8 cellular contexts compared by ENCODE assay signal in genomic region chr22:37675930-37676571, GRCh38. TPM values are rescaled to one million over a fixed set of nuclear protein-coding genes. Genes with fewer than 3 reads are reported as not detected.
DNase-seq lines count a peak whose midpoint lies in the region; ATAC-seq and TF ChIP-seq lines count a peak whose summit lies in the region.

No MANE protein-coding gene starts in this region.

- H3K4me2 ChIP-seq in GM23338: peak overlapping the region; percentile 86

- H3F3A ChIP-seq in GM23338 (replicated peaks; ENCODE audit: low read depth): peaks cover 19% of the 10 kb centered on the region; the same call in 1 of the 2 replicates

- H3K27ac Mint-ChIP-seq in GM23338 (no peak overlapping the region), T-helper 17 cell (peak overlapping the region; percentile 95), natural killer cell (peak overlapping the region; percentile 94 to 97)

- no peak overlapping the region for H3K27ac ChIP-seq in GM23338 (ENCODE audit: low read depth)

- H3K36me3 Mint-ChIP-seq in GM23338 (ENCODE audit: low read depth) (no peaks in the 10 kb centered on the region), T-helper 17 cell (ENCODE audit: low read depth) (peaks cover 2% of the 10 kb centered on the region), natural killer cell (no peaks in the 10 kb centered on the region)

- DNase-seq in GM23338 (ENCODE audit: low spot score) (peak; percentile 26), T-helper 17 cell (no peak), epithelial cell of esophagus (ENCODE audit: low read depth) (peak; percentile 20), natural killer cell (no peak), GM20000 (ENCODE audit: low spot score) (no peak), D341Med (ENCODE audit: low spot score) (no peak), LoVo (ENCODE audit: low spot score) (no peak)
- no peak for DNase-seq in stimulated activated CD4-positive, alpha-beta T cell treated with anti-CD3 and anti-CD28 coated beads, Interleukin-4, amount 100 ng/mL, for 24 hours

- no peaks in the 10 kb centered on the region for H3K9me2 ChIP-seq in GM23338 (ENCODE audit: insufficient read depth)

- H3K36me3 ChIP-seq in GM23338 (ENCODE audit: insufficient read depth): no peaks in the 10 kb centered on the region

- H3K4me3 Mint-ChIP-seq in GM23338 (peak overlapping the region; percentile 79; the same call in 2 of the 3 replicates), T-helper 17 cell (peak overlapping the region; percentile 97), natural killer cell (peak overlapping the region; percentile 93)

- H3K79me2 ChIP-seq in GM23338 (replicated peaks; ENCODE audit: insufficient read depth): no peaks in the 10 kb centered on the region

- no peaks in the 10 kb centered on the region for H3K27me3 ChIP-seq in GM23338 (ENCODE audit: insufficient read depth)

- intact Hi-C loops in natural killer cell (cut with micrococcal nuclease): loop anchor here (5.0 kb wide), 1 partner anchor 69 kb away; the partner anchor contains the start of gene GGA1

- H3K9me3 Mint-ChIP-seq in GM23338 (no peaks in the 10 kb centered on the region), natural killer cell (no peaks in the 10 kb centered on the region)

- no peaks in the 10 kb centered on the region for H4K20me1 ChIP-seq in GM23338 (replicated peaks; ENCODE audit: insufficient read depth)

- H3K27me3 Mint-ChIP-seq in GM23338 (ENCODE audit: insufficient read depth, low read depth, poor library complexity): peaks cover 11% of the 10 kb centered on the region
- H3K27me3 Mint-ChIP-seq in T-helper 17 cell: no peaks in the 10 kb centered on the region
- no peaks in the 10 kb centered on the region for H3K27me3 Mint-ChIP-seq in natural killer cell (ENCODE audit: low read depth in 2 of 2)

- H3K4me1 ChIP-seq in GM23338 (ENCODE audit: insufficient read depth): peaks cover 11% of the 10 kb centered on the region; the same call in 1 of the 2 replicates

- peak; percentile 3; the same call in 2 of the 3 replicates for ATAC-seq in GM23338
- no peak for ATAC-seq in T-helper 17 cell
- ATAC-seq in natural killer cell: peak in 2 of 3 donors; percentile 4 to 5

- H3K4me1 Mint-ChIP-seq in GM23338: peaks cover 17% of the 10 kb centered on the region
- peaks cover 37% of the 10 kb centered on the region for H3K4me1 Mint-ChIP-seq in T-helper 17 cell
- peaks cover 26 to 62% of the 10 kb centered on the region in 2 donors for H3K4me1 Mint-ChIP-seq in natural killer cell

- H3K4me3 ChIP-seq in GM23338 (peak overlapping the region; percentile 55), epithelial cell of esophagus (ENCODE audit: low read length) (peak overlapping the region; percentile 46)

- H2AFZ ChIP-seq in GM23338: peak overlapping the region; percentile 78; the same call in 1 of the 2 replicates

- no peaks in the 10 kb centered on the region for H3K9me3 ChIP-seq in T-helper 17 cell (ENCODE audit: control insufficient read depth, low read length, poor library complexity, severe bottlenecking)

- TF ChIP-seq CTCF in GM23338 (conservative IDR thresholded peaks at IDR 0.05; ENCODE audit: low read depth in 2 of 2) (no peak), epithelial cell of esophagus (IDR thresholded peaks at IDR 0.05; ENCODE audit: insufficient read depth, low read depth, low read length, missing control alignments) (no peak), natural killer cell (IDR thresholded peaks at IDR 0.05) (no peak), GM20000 (IDR thresholded peaks at IDR 0.05; ENCODE audit: extremely low read depth, missing control alignments) (no peak)

TF ChIP-seq in GM23338, 12 proteins besides CTCF, POLR2A, EP300 and RAD21 (continues in another document):
- TF ChIP-seq REST (IDR thresholded peaks at IDR 0.05; ENCODE audit: unreplicated experiment): no peak

RNA-seq across cellular contexts. Expression of gene LGALS1, which starts 0.6 kb away (rescaled TPM):
- 31.2 and 58.7 TPM in 2 replicates for total RNA-seq in GM23338 (2014; rRNA removed; shearing (Covaris generic))
- polyA plus RNA-seq in GM23338 (2016; fragmentation: Nextera tagmentation; extraction: Ambion mirVana): 62.5 and 72.6 TPM in 2 replicates
- total RNA-seq in T-helper 17 cell: 100 to 1,000 TPM; 152 to 154 TPM
- total RNA-seq in natural killer cell: 100 to 1,000 TPM; 195 to 218 (median 214) TPM

RNA-seq across cellular contexts. Expression of gene NOL12, which starts 10.1 kb away (rescaled TPM):
- 18.6 and 22.2 TPM in 2 replicates for total RNA-seq in GM23338 (2014; rRNA removed; shearing (Covaris generic))
- 48.5 and 58.8 TPM in 2 replicates for polyA plus RNA-seq in GM23338 (2016; fragmentation: Nextera tagmentation; extraction: Ambion mirVana)
- total RNA-seq in T-helper 17 cell (10 to 100 TPM; 26.2 to 34.8 TPM), natural killer cell (10 to 100 TPM; 28.0 to 45.1 (median 39.0) TPM)

RNA-seq across cellular contexts. Expression of gene PDXP, which starts 17.5 kb away (rescaled TPM):
- total RNA-seq in GM23338 (2014; rRNA removed; shearing (Covaris generic)): 44.2 and 55.6 TPM in 2 replicates
- 15.0 and 18.5 TPM in 2 replicates for polyA plus RNA-seq in GM23338 (2016; fragmentation: Nextera tagmentation; extraction: Ambion mirVana)
- total RNA-seq in T-helper 17 cell (1 to 10 TPM; 2.6 to 3.0 TPM), natural killer cell (10 to 100 TPM in 2 of 3 donors, 1 to 10 TPM in 1; 8.3 to 14.2 (median 13.4) TPM)

RNA-seq across cellular contexts. Expression of gene TRIOBP, which starts 20.8 kb away (rescaled TPM):
- total RNA-seq in GM23338 (2014; rRNA removed; shearing (Covaris generic)): 41.2 and 48.4 TPM in 2 replicates
- 21.4 and 22.6 TPM in 2 replicates for polyA plus RNA-seq in GM23338 (2016; fragmentation: Nextera tagmentation; extraction: Ambion mirVana)
- total RNA-seq in T-helper 17 cell (10 to 100 TPM; 14.3 to 18.8 TPM), natural killer cell (10 to 100 TPM; 25.1 to 38.5 (median 25.8) TPM)

RNA-seq across cellular contexts. Expression of gene SH3BP1, which starts 36.6 kb away (rescaled TPM):
- total RNA-seq in GM23338 (2014; rRNA removed; shearing (Covaris generic)): 46.7 and 50.4 TPM in 2 replicates
- 9.5 and 10.9 TPM in 2 replicates for polyA plus RNA-seq in GM23338 (2016; fragmentation: Nextera tagmentation; extraction: Ambion mirVana)
- total RNA-seq in T-helper 17 cell: 10 to 100 TPM; 79.7 to 97.5 TPM
- total RNA-seq in natural killer cell: 100 to 1,000 TPM; 163 to 189 (median 163) TPM

Comparison
In these comparisons a context has a peak if more than half of its experiments do, and no peak if none do; other contexts are left out.
1. DNase-seq: peak in GM23338 (single experiment) and epithelial cell of esophagus (single experiment); none in T-helper 17 cell (0 of 3), natural killer cell (single experiment), GM20000 (single experiment), D341Med (single experiment), LoVo (single experiment) and stimulated activated CD4-positive, alpha-beta T cell treated with anti-CD3 and anti-CD28 coated beads, Interleukin-4, amount 100 ng/mL, for 24 hours (single experiment).
2. Peak in every context shown above with its lines, with median percentiles within 50 percentile points of each other: H3K4me3 Mint-ChIP-seq.